ENCODE assay signal across 14 cellular contexts in the genomic region with DNA sequence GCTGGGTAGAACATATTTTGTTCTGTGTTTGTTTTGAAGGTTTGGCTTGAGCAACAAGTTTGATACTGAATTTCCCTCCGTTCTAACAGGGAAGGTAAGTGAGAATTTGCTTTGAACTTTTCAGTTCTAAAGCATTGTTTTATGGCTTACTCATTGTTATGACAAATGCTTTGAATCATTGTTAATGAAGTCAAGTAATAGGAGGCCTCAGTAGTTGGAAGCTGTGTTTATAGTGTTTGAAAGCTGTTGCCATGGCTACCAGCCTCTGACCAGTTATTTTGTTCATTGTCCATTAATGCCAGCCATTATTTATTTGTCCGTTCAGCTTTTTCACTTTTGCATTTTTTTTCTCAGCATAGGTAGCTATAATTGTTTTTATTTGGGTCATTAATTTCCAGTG. TPM values are rescaled to one million over a fixed set of nuclear protein-coding genes. Genes with fewer than 3 reads are reported as not detected.
DNase-seq lines count a peak whose midpoint lies in the region; ATAC-seq, FAIRE-seq and TF ChIP-seq lines count a peak whose summit lies in the region.
"Had no signal": no experiment of that assay in that cellular context is flagged by ENCODE, and none has a peak within 500 bp of the region (broad histone marks: within the 10 kb centered on the region; RNA-seq: fewer than 3 reads in every experiment).

No MANE protein-coding gene starts in this region.

- CTCF ChIA-PET in activated naive CD4-positive, alpha-beta T cell treated with anti-CD3 and anti-CD28 coated beads, Interleukin-2, amount 10 ng/mL, durations not matched to agents 7 days and 5 days (lab: Charles Lee), result no interaction called here
- CTCF ChIA-PET in WTC11 (lab: Charles Lee), result no interaction called here

- no peaks in the 10 kb centered on the region for H4K20me1 ChIP-seq in astrocyte (ENCODE audit: insufficient read depth, low read length)

- no peak overlapping the region for H3K4me3 ChIP-seq in astrocyte (ENCODE audit: insufficient read depth, low read depth, low read length)
- H3K4me3 ChIP-seq: BLaER1 had no signal

- no peaks in the 10 kb centered on the region for H3K27me3 ChIP-seq in astrocyte (ENCODE audit: insufficient read depth, low read length)

- TF ChIP-seq CTCF in astrocyte (IDR thresholded peaks at IDR 0.05; ENCODE audit: insufficient read depth, low read depth, low read length) (no peak), WTC11 (IDR thresholded peaks at IDR 0.05) (no peak)

- H3K79me2 ChIP-seq in astrocyte (ENCODE audit: insufficient read depth, low read length), result no peaks in the 10 kb centered on the region

- no peaks in the 10 kb centered on the region for H3K9me3 Mint-ChIP-seq in astrocyte (ENCODE audit: unreplicated experiment)
- peaks cover 4% of the 10 kb centered on the region for H3K9me3 Mint-ChIP-seq in activated naive CD4-positive, alpha-beta T cell treated with anti-CD3 and anti-CD28 coated beads, Interleukin-2, amount 10 ng/mL, durations not matched to agents 7 days and 5 days
- H3K9me3 Mint-ChIP-seq in WTC11, result peaks cover 12% of the 10 kb centered on the region

- DNase-seq in A172 (ENCODE audit: low spot score), result peak; percentile 63
- peak; percentile 74 for DNase-seq in HCEC 1CT
- peak; percentile 82 for DNase-seq in astrocyte (ENCODE audit: low read depth)
- peak; percentile 32 for DNase-seq in iPS-NIHi11 (ENCODE audit: low spot score)
- DNase-seq in activated naive CD4-positive, alpha-beta T cell treated with anti-CD3 and anti-CD28 coated beads, Interleukin-2, amount 10 ng/mL, durations not matched to agents 7 days and 5 days, result no peak
- DNase-seq in WTC11 (ENCODE audit: low spot score), result no peak
- DNase-seq in stimulated activated CD4-positive, alpha-beta T cell treated with anti-CD3 and anti-CD28 coated beads, Interleukin-2, amount 100 ng/mL, for 24 hours, result no peak
- DNase-seq in stimulated activated CD8-positive, alpha-beta memory T cell treated with anti-CD3 and anti-CD28 coated beads, Interleukin-4, amount 100 ng/mL, for 48 hours, result no peak
- DNase-seq: H7; NCI-H2171; small intestine; stimulated activated naive CD4-positive, alpha-beta T cell treated with Interleukin-2 at 50 U/mL for 16 hours; T-helper 1 cell had no signal

- no peak overlapping the region for H2AFZ ChIP-seq in astrocyte (ENCODE audit: low read depth, low read length)

- no peak overlapping the region for H3K9ac ChIP-seq in astrocyte (ENCODE audit: low read length)
- H3K9ac ChIP-seq: BLaER1 had no signal

- POLR2A ChIA-PET in WTC11 (lab: Charles Lee), result no interaction called here

- H3K27ac Mint-ChIP-seq in astrocyte (ENCODE audit: unreplicated experiment) (peak overlapping the region; percentile 26), WTC11 (no peak overlapping the region)
- H3K27ac Mint-ChIP-seq in activated naive CD4-positive, alpha-beta T cell treated with anti-CD3 and anti-CD28 coated beads, Interleukin-2, amount 10 ng/mL, durations not matched to agents 7 days and 5 days, result no peak overlapping the region

- peaks cover 13% of the 10 kb centered on the region for H3K4me1 ChIP-seq in astrocyte (ENCODE audit: insufficient read depth, low read length)
- H3K4me1 ChIP-seq: BLaER1 had no signal

- peak overlapping the region; percentile 36 for H3K4me2 ChIP-seq in astrocyte (ENCODE audit: low read length)
- H3K4me2 ChIP-seq: BLaER1 had no signal

- peaks cover 2% of the 10 kb centered on the region for H3K4me1 Mint-ChIP-seq in astrocyte (ENCODE audit: low read depth, unreplicated experiment)
- H3K4me1 Mint-ChIP-seq in activated naive CD4-positive, alpha-beta T cell treated with anti-CD3 and anti-CD28 coated beads, Interleukin-2, amount 10 ng/mL, durations not matched to agents 7 days and 5 days, result peaks cover 7% of the 10 kb centered on the region
- H3K4me1 Mint-ChIP-seq in WTC11, result peaks cover 26% of the 10 kb centered on the region

- ATAC-seq in WTC11, result no peak

- H3K4me3 Mint-ChIP-seq in astrocyte (ENCODE audit: unreplicated experiment) (no peak overlapping the region), WTC11 (no peak overlapping the region)
- no peak overlapping the region for H3K4me3 Mint-ChIP-seq in activated naive CD4-positive, alpha-beta T cell treated with anti-CD3 and anti-CD28 coated beads, Interleukin-2, amount 10 ng/mL, durations not matched to agents 7 days and 5 days

- H3K36me3 Mint-ChIP-seq in astrocyte (ENCODE audit: low read depth, unreplicated experiment) (no peaks in the 10 kb centered on the region), WTC11 (peaks cover 12% of the 10 kb centered on the region)
- peaks cover 12% of the 10 kb centered on the region for H3K36me3 Mint-ChIP-seq in activated naive CD4-positive, alpha-beta T cell treated with anti-CD3 and anti-CD28 coated beads, Interleukin-2, amount 10 ng/mL, durations not matched to agents 7 days and 5 days

- H3K27me3 Mint-ChIP-seq in astrocyte (ENCODE audit: low read depth, unreplicated experiment), result no peaks in the 10 kb centered on the region
- H3K27me3 Mint-ChIP-seq in activated naive CD4-positive, alpha-beta T cell treated with anti-CD3 and anti-CD28 coated beads, Interleukin-2, amount 10 ng/mL, durations not matched to agents 7 days and 5 days, result no peaks in the 10 kb centered on the region
- H3K27me3 Mint-ChIP-seq in WTC11 (ENCODE audit: low read depth), result no peaks in the 10 kb centered on the region

- no peaks in the 10 kb centered on the region for H3K9me3 ChIP-seq in astrocyte (ENCODE audit: insufficient read depth, low read depth, low read length)

- peak; percentile 98 for FAIRE-seq in astrocyte (lab: Jason Lieb, UNC)
- FAIRE-seq: small intestine had no signal

- H3K36me3 ChIP-seq in astrocyte (ENCODE audit: insufficient read depth, low read length), result no peaks in the 10 kb centered on the region
- H3K36me3 ChIP-seq: BLaER1 had no signal

- H3K27ac ChIP-seq in astrocyte (ENCODE audit: low read depth, low read length), result peak overlapping the region; percentile 70
- H3K27ac ChIP-seq: BLaER1 had no signal

TF ChIP-seq in WTC11, 78 proteins besides CTCF, POLR2A, EP300 and RAD21:
- TF ChIP-seq MXD4 (CRISPR knock-in tag; IDR thresholded peaks at IDR 0.05; ENCODE audit: borderline replicate concordance), result no peak
TF ChIP-seq in WTC11: peak in this region for 0.

RNA-seq across cellular contexts. Expression of gene CHIC1, which starts 14.4 kb away (rescaled TPM):
- total RNA-seq in A172 (2014; rRNA removed; shearing (Covaris generic)), result 13.6 and 16.6 TPM in 2 replicates
- 9.5 and 11.9 TPM in 2 replicates for total RNA-seq in astrocyte
- 9.4 to 11.4 TPM (median 10.8 TPM) in 3 replicates for total RNA-seq in WTC11 (2021)

Comparison
In these comparisons a context has a peak if more than half of its experiments do, and no peak if none do; other contexts are left out.
1. DNase-seq: peak in A172 (single experiment), HCEC 1CT (single experiment), astrocyte (single experiment) and iPS-NIHi11 (single experiment); none in activated naive CD4-positive, alpha-beta T cell treated with anti-CD3 and anti-CD28 coated beads, Interleukin-2, amount 10 ng/mL, durations not matched to agents 7 days and 5 days (single experiment), WTC11 (single experiment), stimulated activated CD4-positive, alpha-beta T cell treated with anti-CD3 and anti-CD28 coated beads, Interleukin-2, amount 100 ng/mL, for 24 hours (0 of 2) and stimulated activated CD8-positive, alpha-beta memory T cell treated with anti-CD3 and anti-CD28 coated beads, Interleukin-4, amount 100 ng/mL, for 48 hours (single experiment).